12 cellular contexts compared by ENCODE assay signal in the genomic region with DNA sequence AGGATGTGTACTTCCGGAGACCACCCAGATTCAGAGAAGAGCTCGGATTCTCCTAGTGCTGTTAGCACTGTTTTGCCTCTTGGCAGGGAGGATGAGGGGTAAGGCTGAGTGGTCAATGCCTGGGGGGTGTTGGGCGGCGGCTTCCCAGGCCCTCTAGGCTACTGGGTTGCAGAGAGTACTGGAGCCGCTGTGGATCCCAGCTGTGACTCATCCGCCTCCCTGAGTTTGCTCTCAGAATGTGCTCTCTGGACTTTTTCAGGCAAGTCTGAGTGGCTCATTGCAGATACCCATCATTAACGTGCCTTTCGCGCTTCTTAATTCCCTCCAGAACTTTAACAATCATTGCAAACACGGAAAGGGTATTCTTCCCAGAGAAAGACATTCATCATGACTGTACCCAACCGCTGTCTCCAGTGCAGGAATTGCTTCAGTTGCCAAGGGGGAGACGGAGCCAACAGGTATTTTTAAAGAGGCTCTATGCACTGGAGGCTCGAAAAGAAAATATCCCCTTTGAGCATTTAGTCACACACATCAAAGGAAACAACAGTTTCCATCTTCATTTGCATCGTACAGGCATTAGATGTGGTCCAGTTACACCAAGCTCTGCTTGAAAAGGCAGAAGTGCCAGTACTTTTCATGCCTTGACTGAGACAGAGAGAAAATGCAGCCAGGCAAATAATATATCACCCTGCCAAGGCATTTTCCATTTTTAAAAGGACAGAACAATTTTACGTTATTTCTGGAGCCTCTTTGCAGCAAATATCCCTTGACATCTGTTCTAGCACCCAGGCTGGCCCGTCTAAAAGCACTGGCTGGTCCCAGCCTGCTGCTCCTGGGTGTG. TPM values are rescaled to one million over a fixed set of nuclear protein-coding genes. Genes with fewer than 3 reads are reported as not detected.
DNase-seq lines count a peak whose midpoint lies in the region; ATAC-seq, FAIRE-seq and TF ChIP-seq lines count a peak whose summit lies in the region.
"Had no signal": no experiment of that assay in that cellular context is flagged by ENCODE, and none has a peak within 500 bp of the region (broad histone marks: within the 10 kb centered on the region; RNA-seq: fewer than 3 reads in every experiment).

No MANE protein-coding gene starts in this region.

- H3K9ac ChIP-seq in GM12878 (ENCODE audit: control insufficient read depth, insufficient read depth, low read length): no peak overlapping the region

- H3K79me2 ChIP-seq in GM12878 (ENCODE audit: control insufficient read depth, insufficient read depth, low read length): no peaks in the 10 kb centered on the region

- in situ Hi-C loops in GM12878 (cut with MboI): no loop called here

- H3K4me2 ChIP-seq in A549: peak overlapping the region; percentile 33; the same call in 2 of the 3 replicates
- H3K4me2 ChIP-seq in GM12878 (ENCODE audit: control insufficient read depth, insufficient read depth): peak overlapping the region; percentile 40

- CTCF ChIA-PET in A549 (lab: Yijun Ruan, JAX) (interaction anchor here (1.4 to 1.8 kb wide), 3 partner anchors 9 to 51 kb away, joined by 4 to 6 read pairs (median 4); no protein-coding TSS in a partner anchor), GM12878 (lab: Yijun Ruan, JAX) (interaction anchor here (1.2 kb wide), 1 partner anchor 9 kb away, joined by 3 read pairs; no protein-coding TSS in a partner anchor), A673 (lab: Charles Lee) (no interaction called here)

- DNase-seq in A549 (ENCODE audit: low read depth in 1 of 2, low spot score in 1 of 2): no peak
- DNase-seq in HPDE6-E6E7 (ENCODE audit: extremely low spot score): peak; percentile 51
- no peak for DNase-seq in GM12878 (ENCODE audit: low read depth, low spot score)
- peak; percentile 71 for DNase-seq in kidney tubule cell (ENCODE audit: low spot score)
- no peak for DNase-seq in globus pallidus (ENCODE audit: low spot score)
- DNase-seq in head of caudate nucleus: no peak
- DNase-seq in A673 (ENCODE audit: low spot score): no peak
- DNase-seq: activated gamma-delta T cell; NCI-H446; stimulated activated CD4-positive, alpha-beta T cell treated with anti-CD3 and anti-CD28 coated beads, Interleukin-2, amount 100 ng/mL, for 24 hours had no signal

- no peak overlapping the region for H3K4me3 ChIP-seq in A549
- no peak overlapping the region for H3K4me3 ChIP-seq in GM12878
- H3K4me3 ChIP-seq in A673 (ENCODE audit: low read depth, low read length, poor library complexity, severe bottlenecking): no peak overlapping the region

- no peak overlapping the region for H3K27ac ChIP-seq in A549
- H3K27ac ChIP-seq in GM12878 (ENCODE audit: control insufficient read depth, insufficient read depth): no peak overlapping the region
- no peak overlapping the region for H3K27ac ChIP-seq in A673 (ENCODE audit: low read depth, low read length, poor library complexity, severe bottlenecking)
- H3K27ac ChIP-seq: HL-60 had no signal

- RAD21 ChIA-PET in GM12878 (lab: Charles Lee; ENCODE audit: unreplicated experiment): no interaction called here

- FAIRE-seq in A549 (lab: Jason Lieb, UNC) (no peak), GM12878 (lab: Jason Lieb, UNC) (peak; percentile 47)

- H3K27me3 ChIP-seq in GM12878 (replicated peaks in 1 of 2; ENCODE audit: control insufficient read depth in 2 of 2, insufficient read depth in 2 of 2, low read length in 1 of 2) (no peaks in the 10 kb centered on the region), A673 (replicated peaks; ENCODE audit: insufficient read depth, low read depth, low read length, poor library complexity) (peaks cover 11% of the 10 kb centered on the region)

- TF ChIP-seq RAD21 in A549 (conservative IDR thresholded peaks at IDR 0.05 in 1 of 2, IDR thresholded peaks at IDR 0.05 in 1 of 2) (no peak), GM12878 (IDR thresholded peaks at IDR 0.05; ENCODE audit: insufficient read depth, low read depth, low read length) (no peak)

- H3K4me1 ChIP-seq in A549 (peaks cover 7% of the 10 kb centered on the region; the same call in 1 of the 3 replicates), GM12878 (ENCODE audit: control insufficient read depth, insufficient read depth, low read length) (peaks cover 7% of the 10 kb centered on the region; the same call in 1 of the 2 replicates), A673 (ENCODE audit: insufficient read depth, low read length, poor library complexity, severe bottlenecking) (no peaks in the 10 kb centered on the region)

- TF ChIP-seq POLR2A in A549 (IDR thresholded peaks at IDR 0.05; ENCODE audit: low read length) (no peak), GM12878 (IDR thresholded peaks at IDR 0.05; ENCODE audit: low read depth, low read length) (no peak)

- peak overlapping the region; percentile 9 for H2AFZ ChIP-seq in GM12878 (ENCODE audit: control insufficient read depth, low read depth, low read length)

- WGBS in A549 (ENCODE audit: missing lambda C conversion rate): 49% methylated on average over 14 of the region's 16 CpGs
- 8% methylated on average over 16 of the region's 16 CpGs for WGBS in GM12878 (ENCODE audit: insufficient coverage, insufficient replicate concordance, low lambda C conversion rate, missing lambda C conversion rate)

- no peaks in the 10 kb centered on the region for H4K20me1 ChIP-seq in GM12878 (ENCODE audit: control insufficient read depth, insufficient read depth)

- SMC1A ChIA-PET in GM12878 (lab: Charles Lee; ENCODE audit: uncharacterized antibody, unreplicated experiment): no interaction called here

- no peak for TF ChIP-seq CTCF in A549 (IDR thresholded peaks at IDR 0.05)
- TF ChIP-seq CTCF in GM12878 (IDR thresholded peaks at IDR 0.05 in 2 of 3, conservative IDR thresholded peaks at IDR 0.05 in 1 of 3; ENCODE audit: control insufficient read depth in 2 of 3, extremely low read depth in 1 of 3, insufficient read depth in 1 of 3, low read depth in 3 of 3, low read length in 3 of 3): no peak
- no peak for TF ChIP-seq CTCF in A673 (conservative IDR thresholded peaks at IDR 0.05; ENCODE audit: low read depth, low read length)

- no peaks in the 10 kb centered on the region for H3K9me3 ChIP-seq in A549
- H3K9me3 ChIP-seq in GM12878 (replicated peaks; ENCODE audit: control insufficient read depth, insufficient read depth, low read length): no peaks in the 10 kb centered on the region
- H3K9me3 ChIP-seq in A673 (ENCODE audit: low read depth, low read length, poor library complexity, severe bottlenecking): no peaks in the 10 kb centered on the region

- TF ChIP-seq EP300 in A549 (IDR thresholded peaks at IDR 0.05) (no peak), GM12878 (IDR thresholded peaks at IDR 0.05; ENCODE audit: borderline replicate concordance in 1 of 2, control insufficient read depth in 1 of 2, low read depth in 2 of 2, low read length in 2 of 2) (no peak)

- ATAC-seq in A549 (peak; percentile 77 to 80; a peak in 5 of 6 replicates), GM12878 (peak; percentile 92), HG02884 (IDR thresholded peaks at IDR 0.05; ENCODE audit: unreplicated experiment) (no peak)

- no peaks in the 10 kb centered on the region for H3K36me3 ChIP-seq in GM12878 (ENCODE audit: control insufficient read depth in 2 of 2, insufficient read depth in 2 of 2, low read length in 1 of 2)
- no peaks in the 10 kb centered on the region for H3K36me3 ChIP-seq in A673 (ENCODE audit: insufficient read depth, low read length, poor library complexity, severe bottlenecking)

- POLR2A ChIA-PET in A549 (lab: Yijun Ruan, JAX) (interaction anchor here (0.6 to 1.9 kb wide), 2 partner anchors 14 kb away, joined by 3 to 6 read pairs; partner anchors contain the start of gene CAMTA1), GM12878 (lab: Charles Lee) (interaction anchor here (1.0 kb wide), 2 partner anchors 9 to 11 kb away, joined by 3 read pairs; no protein-coding TSS in a partner anchor), A673 (lab: Charles Lee; ENCODE audit: low non-redundant PET) (no interaction called here)

- BruUV-seq in GM12878 (replicated peaks; lab: Mats Ljungman, UMichigan) (no TSS peak), A673 (replicated peaks; lab: Mats Ljungman, UMichigan) (no TSS peak)

- intact Hi-C loops in GM12878 (cut with micrococcal nuclease; ENCODE audit: unreplicated experiment): no loop called here
- intact Hi-C loops in head of caudate nucleus (cut with DNase I): no loop called here
- intact Hi-C loops in A673 (cut with micrococcal nuclease; ENCODE audit: unreplicated experiment): no loop called here

TF ChIP-seq in GM12878, 131 proteins besides CTCF, POLR2A, EP300 and RAD21 (continues in another document):
- peak; percentile 41; the same call in 1 of the 2 replicates for TF ChIP-seq TCF7 (IDR thresholded peaks at IDR 0.05; ENCODE audit: borderline replicate concordance)

RNA-seq across cellular contexts. Expression of gene CAMTA1, which starts 14.3 kb away (rescaled TPM):
- polyA plus RNA-seq in A549 (2011; rRNA removed): 48.7 and 58.8 TPM in 2 replicates
- polyA plus RNA-seq in A549 (2012; cell fraction: cytosol; rRNA removed): 35.4 and 46.5 TPM in 2 replicates
- polyA plus RNA-seq in A549 (2012; cell fraction: nucleus; rRNA removed): 9.4 and 22.1 TPM in 2 replicates
- 63.3 to 75.0 TPM (median 73.5 TPM) in 3 replicates for polyA plus RNA-seq in A549 (2017; fragmentation: RNase III; extraction: RNeasy Plus Mini Kit Qiagen cat#74134 plus additional on column Dnase treatment)
- 18.6 and 19.8 TPM in 2 replicates for polyA minus RNA-seq in A549 (2011; rRNA and poly(A)+ RNA removed)
- total RNA-seq in GM12878 (2013; cell fraction: nucleolus; rRNA removed): 66.6 and 69.6 TPM in 2 replicates
- 37.7 and 48.9 TPM in 2 replicates for total RNA-seq in GM12878 (2014; rRNA removed)
- total RNA-seq in GM12878 (2014; rRNA removed; fragmentation: Illumina TruSeq; extraction: Trizol): 53.4 and 64.4 TPM in 2 replicates
- total RNA-seq in GM12878 (2021): 51.0 and 63.4 TPM in 2 replicates
- 120 TPM for polyA plus RNA-seq in GM12878 (2011; ENCODE audit: low read depth)
- 50.4 and 64.6 TPM in 2 replicates for polyA plus RNA-seq in GM12878 (2011; rRNA removed)
- 29.1 and 44.4 TPM in 2 replicates for polyA plus RNA-seq in GM12878 (2011; cell fraction: cytosol; rRNA removed)
- 22.2 and 24.4 TPM in 2 replicates for polyA plus RNA-seq in GM12878 (2011; cell fraction: nucleus; rRNA removed)
- 53.8 and 56.6 TPM in 2 replicates for polyA plus RNA-seq in GM12878 (2012)
- polyA plus RNA-seq in GM12878 (2014; fragmentation: Illumina TruSeq; extraction: Trizol): 112 and 126 TPM in 2 replicates
- polyA plus RNA-seq in GM12878 (2014; fragmentation: Nextera tagmentation; extraction: Ambion mirVana): 10 to 100 TPM; 82.2 to 93.0 TPM
- 61.1 and 70.7 TPM in 2 replicates for polyA plus RNA-seq in GM12878 (2014; rRNA removed)
- 100 to 1,000 TPM; 133 to 148 TPM for polyA plus RNA-seq in GM12878 (2016; fragmentation: Nextera tagmentation; extraction: Ambion mirVana)
- polyA minus RNA-seq in GM12878 (2011; rRNA and poly(A)+ RNA removed): 18.4 and 20.0 TPM in 2 replicates
- polyA minus RNA-seq in GM12878 (2011; cell fraction: cytosol; rRNA and poly(A)+ RNA removed): 12.0 and 15.2 TPM in 2 replicates
- 12.5 and 26.1 TPM in 2 replicates for polyA minus RNA-seq in GM12878 (2011; cell fraction: nucleus; rRNA and poly(A)+ RNA removed)
- total RNA-seq in A673 (2021): 85.2 and 92.2 TPM in 2 replicates

Comparison
In these comparisons a context has a peak if more than half of its experiments do, and no peak if none do; other contexts are left out.
1. DNase-seq: peak in HPDE6-E6E7 (single experiment) and kidney tubule cell (single experiment); none in A549 (0 of 2), GM12878 (single experiment), globus pallidus (single experiment), head of caudate nucleus (0 of 42) and A673 (single experiment).